ENCODE assay signal across 10 cellular contexts in genomic region chr2:130756041-130756720, GRCh38. TPM values are rescaled to one million over a fixed set of nuclear protein-coding genes. Genes with fewer than 3 reads are reported as not detected.
DNase-seq lines count a peak whose midpoint lies in the region; ATAC-seq and TF ChIP-seq lines count a peak whose summit lies in the region.
"Had no signal": no experiment of that assay in that cellular context is flagged by ENCODE, and none has a peak within 500 bp of the region (broad histone marks: within the 10 kb centered on the region; RNA-seq: fewer than 3 reads in every experiment).

No MANE protein-coding gene starts in this region.

- intact Hi-C loops in lower lobe of right lung (cut with DNase I): no loop called here

- peak overlapping the region; percentile 51; the same call in 1 of the 2 replicates for H3K4me3 ChIP-seq in MM.1S (ENCODE audit: low read length)
- peak overlapping the region; percentile 17 for H3K4me3 ChIP-seq in lower lobe of right lung
- H3K4me3 ChIP-seq: SJSA1 had no signal

- no peaks in the 10 kb centered on the region for H3K27me3 ChIP-seq in MM.1S (replicated peaks; ENCODE audit: insufficient read depth, low read length)
- H3K27me3 ChIP-seq in lower lobe of right lung (ENCODE audit: low read depth): peaks cover 56% of the 10 kb centered on the region

- peak; percentile 72 to 80 for ATAC-seq in lower lobe of right lung
- no peak for ATAC-seq in GM18502 (IDR thresholded peaks at IDR 0.05; ENCODE audit: poor library complexity, unreplicated experiment)
- no peak for ATAC-seq in HG03565 (IDR thresholded peaks at IDR 0.05; ENCODE audit: unreplicated experiment)

- H3K27ac ChIP-seq in MM.1S (ENCODE audit: low read length): no peak overlapping the region
- no peak overlapping the region for H3K27ac ChIP-seq in lower lobe of right lung
- H3K27ac ChIP-seq: neutrophil, SJSA1 had no signal

- no peaks in the 10 kb centered on the region for H3F3A ChIP-seq in MM.1S (ENCODE audit: insufficient read depth, low read length)

- peaks cover 2% of the 10 kb centered on the region for H3K4me1 Mint-ChIP-seq in chondrocyte (ENCODE audit: low read depth)

- no peaks in the 10 kb centered on the region for H3K79me2 ChIP-seq in MM.1S (ENCODE audit: low read length)

- peak overlapping the region; percentile 37; the same call in 1 of the 2 replicates for H3K4me2 ChIP-seq in MM.1S (ENCODE audit: low read depth, low read length)

- TF ChIP-seq CTCF in MM.1S (IDR thresholded peaks at IDR 0.05; ENCODE audit: low read length): no peak
- no peak for TF ChIP-seq CTCF in chondrocyte (IDR thresholded peaks at IDR 0.05)
- TF ChIP-seq CTCF in lower lobe of right lung (IDR thresholded peaks at IDR 0.05): no peak

- DNase-seq in NCI-H1417 (lab: John Stamatoyannopoulos, UW) (peak; percentile 21 to 85 (median 79)), NCI-H1417 treated with DMSO at 0.1 percent for 48 hours (lab: John Stamatoyannopoulos, UW) (no peak), MM.1S (peak; percentile 12), chondrocyte (ENCODE audit: low spot score) (no peak), lower lobe of right lung (no peak), RKO (ENCODE audit: low spot score) (no peak)

- H3K4me3 Mint-ChIP-seq in chondrocyte (ENCODE audit: unreplicated experiment): peak overlapping the region; percentile 35

- peaks cover 54% of the 10 kb centered on the region for H3K27me3 Mint-ChIP-seq in chondrocyte (ENCODE audit: low read depth)

- H3K9ac ChIP-seq in MM.1S (ENCODE audit: low read length): no peak overlapping the region

- no peaks in the 10 kb centered on the region for H3K4me1 ChIP-seq in MM.1S (ENCODE audit: low read length)
- H3K4me1 ChIP-seq in lower lobe of right lung: no peaks in the 10 kb centered on the region
- H3K4me1 ChIP-seq: SJSA1 had no signal

- no peaks in the 10 kb centered on the region for H4K20me1 ChIP-seq in MM.1S (ENCODE audit: insufficient read depth, low read length)

- no peaks in the 10 kb centered on the region for H3K36me3 Mint-ChIP-seq in chondrocyte (ENCODE audit: low read depth)

- H3K9me2 ChIP-seq in MM.1S (replicated peaks; ENCODE audit: insufficient read depth, low read length): no peaks in the 10 kb centered on the region

- H3K9me3 ChIP-seq in MM.1S (replicated peaks; ENCODE audit: insufficient read depth, low read length) (no peaks in the 10 kb centered on the region), lower lobe of right lung (no peaks in the 10 kb centered on the region)
- H3K9me3 ChIP-seq: neutrophil, SJSA1 had no signal

- no peak overlapping the region for H3K27ac Mint-ChIP-seq in chondrocyte (ENCODE audit: unreplicated experiment)

- no peaks in the 10 kb centered on the region for H3K36me3 ChIP-seq in MM.1S (replicated peaks; ENCODE audit: insufficient read depth, low read length)
- H3K36me3 ChIP-seq in lower lobe of right lung: no peaks in the 10 kb centered on the region
- H3K36me3 ChIP-seq: neutrophil, SJSA1 had no signal

- no peaks in the 10 kb centered on the region for H3K9me3 Mint-ChIP-seq in chondrocyte (ENCODE audit: low read depth)

- H2AFZ ChIP-seq in MM.1S (ENCODE audit: low read length): no peak overlapping the region

RNA-seq across cellular contexts. Expression of gene AMER3, which starts 0.8 kb away (rescaled TPM):
- not detected in 3 replicates for total RNA-seq in chondrocyte
- total RNA-seq in lower lobe of right lung: not detected
- total RNA-seq: SJSA1 had no signal

RNA-seq across cellular contexts. Expression of gene GPR148, which starts 27.3 kb away (rescaled TPM):
- total RNA-seq in chondrocyte: not detected in 3 replicates
- not detected for total RNA-seq in lower lobe of right lung
- total RNA-seq: SJSA1 had no signal

Comparison
In these comparisons a context has a peak if more than half of its experiments do, and no peak if none do; other contexts are left out.
1. DNase-seq: peak in NCI-H1417 (3 of 3) and MM.1S (single experiment); none in NCI-H1417 treated with DMSO at 0.1 percent for 48 hours (single experiment), chondrocyte (single experiment), lower lobe of right lung (single experiment) and RKO (single experiment).
2. ATAC-seq: peak in lower lobe of right lung (2 of 2); none in GM18502 (single experiment) and HG03565 (single experiment).